In genomic region chr10:14293516-14293915, GRCh38 we compare ENCODE assay signal across 28 cellular contexts.
"Had no signal": no experiment of that assay in that cellular context is flagged by ENCODE, and none has a peak within 500 bp of the region (broad histone marks: within the 10 kb centered on the region; RNA-seq: fewer than 3 reads in every experiment).

No MANE protein-coding gene starts in this region.

- H3K4me3 Mint-ChIP-seq: activated B cell treated with CpG ODN at 0.5 μM for 24 hours; activated CD8-positive, alpha-beta T cell treated with anti-CD3 and anti-CD28 coated beads for 36 hours; activated naive CD4-positive, alpha-beta T cell treated with anti-CD3 and anti-CD28 coated beads, Interleukin-2, amount 50 U/mL, for 24 hours; mesothelial cell of epicardium; naive B cell; nephron progenitor cell; stimulated activated naive B cell treated with anti-CD40 and anti-IgM and Interleukin-4, amounts not matched to agents 10 μg/mL and 1 μg/mL and 100 μg/mL, for 72 hours had no signal

- H3K9me3 ChIP-seq: pancreas, thyroid gland, vagina had no signal

- H3K27ac Mint-ChIP-seq: activated B cell treated with CpG ODN at 0.5 μM for 24 hours; activated CD8-positive, alpha-beta T cell treated with anti-CD3 and anti-CD28 coated beads for 36 hours; activated naive CD4-positive, alpha-beta T cell treated with anti-CD3 and anti-CD28 coated beads, Interleukin-2, amount 50 U/mL, for 24 hours; activated T-helper 2 cell treated with anti-CD3 and anti-CD28 coated beads, Interferon-gamma antibody, Interleukin-2, Interleukin-4, amounts not matched to agents 10 μg/mL and 5 μg/mL and 100 μg/mL, durations not matched to agents 14 hours and 24 hours and 36 hours; mesothelial cell of epicardium; naive B cell; nephron progenitor cell; stimulated activated naive B cell treated with anti-CD40 and anti-IgM and Interleukin-4, amounts not matched to agents 10 μg/mL and 1 μg/mL and 100 μg/mL, for 72 hours had no signal

- H3K36me3 Mint-ChIP-seq: stimulated activated naive B cell treated with anti-CD40 and anti-IgM and Interleukin-4, amounts not matched to agents 10 μg/mL and 1 μg/mL and 100 μg/mL, for 72 hours had no signal

- H3K27ac ChIP-seq: gastrocnemius medialis, hepatocyte, neutrophil, pancreas, right atrium auricular region, stomach, thyroid gland, upper lobe of left lung, vagina had no signal

- DNase-seq: activated B cell treated with CpG ODN at 0.5 μM for 24 hours; activated CD4-positive, alpha-beta T cell treated with anti-CD3 and anti-CD28 coated beads, Interleukin-2, amount 50 U/mL, for 1 hour; activated CD8-positive, alpha-beta T cell treated with anti-CD3 and anti-CD28 coated beads for 36 hours; activated T-cell treated with anti-CD3 and anti-CD28 coated beads, Interleukin-2, amount 50 U/mL, for 48 hours; anterior cingulate cortex; cortex of kidney; gastrocnemius medialis; glutamatergic neuron; left cardiac atrium; left ventricle myocardium superior; naive B cell; nephron progenitor cell; pancreas; stimulated activated CD4-positive, alpha-beta T cell treated with anti-CD3 and anti-CD28 coated beads, Interleukin-15, amount 100 ng/mL, for 24 hours; stimulated activated CD4-positive, alpha-beta T cell treated with anti-CD3 and anti-CD28 coated beads, Interleukin-2, amount 100 ng/mL, for 24 hours; stimulated activated naive B cell treated with anti-CD40 and anti-IgM and Interleukin-4, amounts not matched to agents 10 μg/mL and 1 μg/mL and 100 μg/mL, for 72 hours; stomach; T-helper 2 cell; thyroid gland; upper lobe of left lung had no signal

- ATAC-seq: activated CD8-positive, alpha-beta T cell treated with anti-CD3 and anti-CD28 coated beads for 36 hours; esophagus mucosa; gastrocnemius medialis; left cardiac atrium; left ventricle myocardium superior; stimulated activated naive B cell treated with anti-CD40 and anti-IgM and Interleukin-4, amounts not matched to agents 10 μg/mL and 1 μg/mL and 100 μg/mL, for 72 hours had no signal

- H3K4me3 ChIP-seq: gastrocnemius medialis, hepatocyte, pancreas, right atrium auricular region, stomach, thyroid gland, upper lobe of left lung, vagina had no signal

- H3K4me1 Mint-ChIP-seq: activated B cell treated with CpG ODN at 0.5 μM for 24 hours; activated naive CD4-positive, alpha-beta T cell treated with anti-CD3 and anti-CD28 coated beads, Interleukin-2, amount 50 U/mL, for 24 hours; naive B cell; stimulated activated naive B cell treated with anti-CD40 and anti-IgM and Interleukin-4, amounts not matched to agents 10 μg/mL and 1 μg/mL and 100 μg/mL, for 72 hours had no signal

- H3K4me1 ChIP-seq: gastrocnemius medialis, thyroid gland, upper lobe of left lung, vagina had no signal

- H3K36me3 ChIP-seq: gastrocnemius medialis, neutrophil, pancreas, right atrium auricular region, stomach, thyroid gland, upper lobe of left lung, vagina had no signal

- H3K27me3 ChIP-seq: gastrocnemius medialis, hepatocyte, pancreas, right atrium auricular region, stomach, thyroid gland, upper lobe of left lung, vagina had no signal
